15 cellular contexts compared by ENCODE assay signal in the genomic region with DNA sequence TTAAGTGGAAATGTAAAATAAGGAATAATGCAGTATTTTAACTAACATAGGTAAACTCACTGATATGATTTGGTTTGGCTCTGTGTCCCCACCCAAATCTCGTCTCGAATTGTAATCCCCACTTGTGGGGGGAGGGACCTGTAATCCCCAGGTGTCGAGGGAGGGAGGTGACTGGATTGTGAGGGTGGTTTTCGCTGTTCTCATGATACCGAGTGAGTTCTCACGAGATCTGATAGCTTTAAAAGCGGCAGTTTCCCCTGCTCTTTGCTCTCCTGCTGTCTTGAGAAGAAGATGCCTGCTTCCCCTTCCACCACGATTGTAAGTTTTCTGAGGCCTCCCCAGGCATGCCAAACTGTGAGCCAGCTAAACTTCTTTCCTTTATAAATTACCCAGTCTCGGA.
A peak's percentile ranks its signal among the peaks of the same experiment; 100 is the strongest.
DNase-seq lines count a peak whose midpoint lies in the region; ATAC-seq, FAIRE-seq and TF ChIP-seq lines count a peak whose summit lies in the region.
"Had no signal": no experiment of that assay in that cellular context is flagged by ENCODE, and none has a peak within 500 bp of the region (broad histone marks: within the 10 kb centered on the region; RNA-seq: fewer than 3 reads in every experiment).

No MANE protein-coding gene starts in this region.

- no peak for FAIRE-seq in K562 (lab: Jason Lieb, UNC)

- no peak overlapping the region for H2BK120ac ChIP-seq in mesendoderm (ENCODE audit: low read depth, low read length)

- peak overlapping the region; percentile 79 for H2BK15ac ChIP-seq in mesendoderm (replicated peaks; ENCODE audit: low read depth)

- H3K23ac ChIP-seq in mesendoderm (ENCODE audit: low read length): no peak overlapping the region

- no peak overlapping the region for H3K18ac ChIP-seq in mesendoderm (ENCODE audit: low read length)

- no peak overlapping the region for H2BK5ac ChIP-seq in mesendoderm (ENCODE audit: low read length)

- H3K27me3 Mint-ChIP-seq in type B pancreatic cell (no peaks in the 10 kb centered on the region), CD14-positive monocyte (ENCODE audit: low read depth in 3 of 3) (peaks cover 3 to 10% (median 3%) of the 10 kb centered on the region in 3 donors)
- peaks cover 10% of the 10 kb centered on the region for H3K27me3 Mint-ChIP-seq in stimulated activated naive CD8-positive, alpha-beta T cell treated with anti-CD3 and anti-CD28 coated beads, Interleukin-15, amount 100 ng/mL, for 72 hours

- H3K4me1 Mint-ChIP-seq in type B pancreatic cell (ENCODE audit: unreplicated experiment): peaks cover 34% of the 10 kb centered on the region
- no peaks in the 10 kb centered on the region for H3K4me1 Mint-ChIP-seq in CD14-positive monocyte
- H3K4me1 Mint-ChIP-seq in stimulated activated naive CD8-positive, alpha-beta T cell treated with anti-CD3 and anti-CD28 coated beads, Interleukin-15, amount 100 ng/mL, for 72 hours: no peaks in the 10 kb centered on the region

- TF ChIP-seq RAD21 in K562 (CRISPR knock-in tag; conservative IDR thresholded peaks at IDR 0.05 in 1 of 2, IDR thresholded peaks at IDR 0.05 in 1 of 2): no peak

- POLR2A ChIA-PET in HEK293 (lab: Yijun Ruan, JAX) (interaction anchor here (0.6 kb wide), 1 partner anchor 223 kb away, joined by 5 read pairs; no protein-coding TSS in a partner anchor), K562 (lab: Yijun Ruan, JAX) (interaction anchor here (0.6 to 0.8 kb wide), 2 partner anchors 9 to 28 kb away, joined by 3 to 4 read pairs; no protein-coding TSS in a partner anchor)

- no peak overlapping the region for H3K4ac ChIP-seq in mesendoderm (ENCODE audit: low read depth, low read length)

- ATAC-seq in K562: no peak
- no peak for ATAC-seq in stimulated activated naive CD8-positive, alpha-beta T cell treated with anti-CD3 and anti-CD28 coated beads, Interleukin-15, amount 100 ng/mL, for 72 hours
- ATAC-seq: CD8-positive, alpha-beta T cell had no signal

- H3K79me2 ChIP-seq in K562 (ENCODE audit: control insufficient read depth, insufficient read depth, low read length) (no peaks in the 10 kb centered on the region), mesendoderm (ENCODE audit: control insufficient read depth, insufficient read depth, low read length) (no peaks in the 10 kb centered on the region)

- H3K27me3 ChIP-seq in K562 (ENCODE audit: control insufficient read depth in 2 of 2, insufficient read depth in 2 of 2, low read length in 2 of 2) (no peaks in the 10 kb centered on the region), mesendoderm (ENCODE audit: insufficient read depth, low read length, poor library complexity) (no peaks in the 10 kb centered on the region)
- H3K27me3 ChIP-seq: BLaER1 had no signal

- H2AK5ac ChIP-seq in mesendoderm (ENCODE audit: low read length): no peak overlapping the region

- peak overlapping the region; percentile 52 for H3K27ac Mint-ChIP-seq in type B pancreatic cell
- peak overlapping the region in 1 of 7 donors; percentile 35 for H3K27ac Mint-ChIP-seq in CD14-positive monocyte
- H3K27ac Mint-ChIP-seq in stimulated activated naive CD8-positive, alpha-beta T cell treated with anti-CD3 and anti-CD28 coated beads, Interleukin-15, amount 100 ng/mL, for 72 hours: no peak overlapping the region
- H3K27ac Mint-ChIP-seq: CD8-positive, alpha-beta T cell had no signal

- TF ChIP-seq CTCF in HEK293 (tag by site-specific recombination; IDR thresholded peaks at IDR 0.05): no peak
- TF ChIP-seq CTCF in K562 (IDR thresholded peaks at IDR 0.05 in 2 of 3, conservative IDR thresholded peaks at IDR 0.05 in 1 of 3; ENCODE audit: insufficient read depth in 2 of 3, low read depth in 1 of 3, low read length in 3 of 3): no peak
- TF ChIP-seq CTCF in type B pancreatic cell (conservative IDR thresholded peaks at IDR 0.05): no peak
- no peak for TF ChIP-seq CTCF in CD14-positive monocyte (IDR thresholded peaks at IDR 0.05)

- H3K9ac ChIP-seq in K562 (ENCODE audit: insufficient read depth in 1 of 2, low read depth in 2 of 2, low read length in 2 of 2): no peak overlapping the region
- H3K9ac ChIP-seq in mesendoderm (ENCODE audit: low read length): no peak overlapping the region
- H3K9ac ChIP-seq: BLaER1 had no signal

- H3K36me3 Mint-ChIP-seq in type B pancreatic cell (no peaks in the 10 kb centered on the region), CD14-positive monocyte (no peaks in the 10 kb centered on the region)
- H3K36me3 Mint-ChIP-seq: CD8-positive, alpha-beta T cell had no signal

- 0% methylated on average over 9 of the region's 9 CpGs for WGBS in K562 (ENCODE audit: insufficient coverage, low coverage, missing lambda C conversion rate)
- no CpG with 5 or more reads among the region's 9 CpGs for WGBS in mesendoderm (ENCODE audit: extremely low coverage, insufficient coverage, low lambda C conversion rate)

- no peaks in the 10 kb centered on the region for H4K20me1 ChIP-seq in K562 (replicated peaks; ENCODE audit: control insufficient read depth, insufficient read depth, low read length)
- H4K20me1 ChIP-seq: BLaER1 had no signal

- intact Hi-C loops in K562 (cut with micrococcal nuclease) (no loop called here), CD14-positive monocyte (cut with micrococcal nuclease) (no loop called here)

- in situ Hi-C loops in K562 (cut with MboI): no loop called here

- no peaks in the 10 kb centered on the region for H3K9me3 ChIP-seq in HEK293 (ENCODE audit: control insufficient read depth, insufficient read depth, low read depth, low read length)
- H3K9me3 ChIP-seq in K562 (replicated peaks; ENCODE audit: control insufficient read depth, insufficient read depth, low read depth, low read length): no peaks in the 10 kb centered on the region
- H3K9me3 ChIP-seq: BLaER1, HAP-1 had no signal

- H3K36me3 ChIP-seq in HEK293 (ENCODE audit: control insufficient read depth in 2 of 2, insufficient read depth in 1 of 2, low read length in 2 of 2) (no peaks in the 10 kb centered on the region), K562 (ENCODE audit: control insufficient read depth, insufficient read depth, low read length) (no peaks in the 10 kb centered on the region), mesendoderm (ENCODE audit: control insufficient read depth, insufficient read depth, low read length) (no peaks in the 10 kb centered on the region)
- H3K36me3 ChIP-seq: BLaER1, HAP-1 had no signal

- H3K79me1 ChIP-seq in mesendoderm (ENCODE audit: low read length): no peaks in the 10 kb centered on the region

- no peak overlapping the region for H2AFZ ChIP-seq in K562 (ENCODE audit: low read depth, low read length)

- H3K27ac ChIP-seq in HEK293 (ENCODE audit: extremely low read depth, low read depth, low read length) (no peak overlapping the region), K562 (ENCODE audit: extremely low read depth, low read depth, low read length) (no peak overlapping the region), mesendoderm (ENCODE audit: low read depth, low read length) (no peak overlapping the region)
- H3K27ac ChIP-seq: BLaER1 had no signal

- no peak overlapping the region for H3K4me3 Mint-ChIP-seq in type B pancreatic cell
- no peak overlapping the region for H3K4me3 Mint-ChIP-seq in CD14-positive monocyte
- H3K4me3 Mint-ChIP-seq in stimulated activated naive CD8-positive, alpha-beta T cell treated with anti-CD3 and anti-CD28 coated beads, Interleukin-15, amount 100 ng/mL, for 72 hours: no peak overlapping the region
- H3K4me3 Mint-ChIP-seq: CD8-positive, alpha-beta T cell had no signal

- no peak for TF ChIP-seq POLR2A in K562 (conservative IDR thresholded peaks at IDR 0.05)

- no peak for DNase-seq in K562 (ENCODE audit: extremely low read depth in 1 of 4, low spot score in 3 of 4)
- peak; percentile 79 for DNase-seq in mesendoderm
- no peak for DNase-seq in type B pancreatic cell (ENCODE audit: extremely low spot score, unreplicated experiment)
- no peak for DNase-seq in CD14-positive monocyte (ENCODE audit: low spot score)
- DNase-seq in NCI-H226: no peak
- no peak for DNase-seq in stimulated activated naive CD8-positive, alpha-beta T cell treated with anti-CD3 and anti-CD28 coated beads, Interleukin-15, amount 100 ng/mL, for 72 hours
- DNase-seq: 8988T; Calu3; CD8-positive, alpha-beta T cell; DMS79 treated with DMSO at 0.1 percent for 48 hours; GF-D8; GOT3 had no signal

- no peak overlapping the region for H4K8ac ChIP-seq in mesendoderm (ENCODE audit: low read depth, low read length)

- no peak overlapping the region for H3K4me2 ChIP-seq in K562 (ENCODE audit: insufficient read depth, low read length)
- no peak overlapping the region for H3K4me2 ChIP-seq in mesendoderm (ENCODE audit: low read length)
- H3K4me2 ChIP-seq: BLaER1 had no signal

- H3K9me3 Mint-ChIP-seq in type B pancreatic cell (no peaks in the 10 kb centered on the region), CD14-positive monocyte (peaks cover 0 to 3% (median 0%) of the 10 kb centered on the region in 7 donors)
- H3K9me3 Mint-ChIP-seq in stimulated activated naive CD8-positive, alpha-beta T cell treated with anti-CD3 and anti-CD28 coated beads, Interleukin-15, amount 100 ng/mL, for 72 hours: no peaks in the 10 kb centered on the region
- H3K9me3 Mint-ChIP-seq: CD8-positive, alpha-beta T cell had no signal

- no peak overlapping the region for H3K56ac ChIP-seq in mesendoderm (ENCODE audit: low read length)

- CTCF ChIA-PET in HEK293 (lab: Yijun Ruan, JAX): no interaction called here
- CTCF ChIA-PET in K562 (lab: Yijun Ruan, JAX; ENCODE audit: low intra/inter-chr PET ratio): no interaction called here

- no peak overlapping the region for H3K4me3 ChIP-seq in HEK293 (ENCODE audit: low read depth, low read length)
- H3K4me3 ChIP-seq in K562: no peak overlapping the region
- no peak overlapping the region for H3K4me3 ChIP-seq in mesendoderm (ENCODE audit: low read length)
- H3K4me3 ChIP-seq: BLaER1, HAP-1 had no signal

- peaks cover 10% of the 10 kb centered on the region for H3K4me1 ChIP-seq in HEK293 (ENCODE audit: control insufficient read depth, insufficient read depth, low read length)
- H3K4me1 ChIP-seq in K562 (replicated peaks in 1 of 2; ENCODE audit: control insufficient read depth in 2 of 2, insufficient read depth in 2 of 2, low read length in 2 of 2): no peaks in the 10 kb centered on the region
- H3K4me1 ChIP-seq in mesendoderm (ENCODE audit: control insufficient read depth, low read depth, low read length): peaks cover 19% of the 10 kb centered on the region

- H4K5ac ChIP-seq in mesendoderm (ENCODE audit: low read length): no peak overlapping the region

- no peaks in the 10 kb centered on the region for H3K9me1 ChIP-seq in K562 (ENCODE audit: control insufficient read depth, insufficient read depth, low read length)

- no peak for TF ChIP-seq EP300 in K562 (IDR thresholded peaks at IDR 0.05; ENCODE audit: low read length)

- BruUV-seq in K562 (replicated peaks; lab: Mats Ljungman, UMichigan): no TSS peak

TF ChIP-seq in HEK293, 187 proteins besides CTCF, POLR2A, EP300 and RAD21:
- TF ChIP-seq MZF1 (tag by site-specific recombination; IDR thresholded peaks at IDR 0.05; ENCODE audit: borderline replicate concordance): peak; percentile 87; the same call in 1 of the 2 replicates
- TF ChIP-seq ZNF423 (tag by site-specific recombination; IDR thresholded peaks at IDR 0.05): no peak
TF ChIP-seq in HEK293: peak in this region for 1.

TF ChIP-seq in K562, 482 proteins besides CTCF, POLR2A, EP300 and RAD21 (continues in another document):
- TF ChIP-seq CHD2 (IDR thresholded peaks at IDR 0.05; ENCODE audit: low read depth, low read length): peak; percentile 64
